8 cellular contexts compared by ENCODE assay signal in the genomic region with DNA sequence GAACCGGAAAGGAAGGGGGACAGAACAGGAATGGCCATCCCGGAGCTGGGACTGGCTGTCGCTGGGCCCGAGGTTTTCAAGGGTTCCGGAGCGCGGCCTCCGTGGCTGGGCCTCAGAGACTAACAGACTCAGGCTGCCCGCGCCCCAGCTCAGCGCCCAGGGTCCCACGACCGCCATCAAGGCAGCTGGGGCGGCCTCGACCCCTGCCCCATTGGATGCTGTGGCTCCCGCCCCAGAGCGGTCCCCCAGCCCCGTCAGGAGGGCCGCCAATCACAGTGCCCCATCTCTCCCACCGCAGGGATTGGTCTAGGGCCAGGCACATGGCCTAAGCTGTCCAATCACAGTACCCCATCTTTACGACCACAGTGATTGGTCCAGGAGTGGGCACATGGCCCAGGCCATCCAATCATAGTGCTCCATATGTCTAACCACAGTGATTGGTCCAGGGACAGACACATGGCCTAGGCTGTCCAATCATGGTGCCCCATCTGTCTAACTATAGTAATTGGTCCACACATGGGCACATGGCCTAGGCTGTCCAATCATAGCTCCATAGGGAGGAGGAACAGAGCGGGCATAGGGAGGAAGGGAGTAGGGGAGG.
A peak's percentile ranks its signal among the peaks of the same experiment; 100 is the strongest.
DNase-seq lines count a peak whose midpoint lies in the region; ATAC-seq and TF ChIP-seq lines count a peak whose summit lies in the region.

No MANE protein-coding gene starts in this region.

- H3K27me3 Mint-ChIP-seq in CD14-positive monocyte (ENCODE audit: low read depth in 3 of 3) (peaks cover 8 to 27% (median 9%) of the 10 kb centered on the region in 3 donors), chondrocyte (ENCODE audit: low read depth) (peaks cover 30% of the 10 kb centered on the region), MCF 10A (ENCODE audit: insufficient read depth, unreplicated experiment) (peaks cover 41% of the 10 kb centered on the region)

- H3K27ac Mint-ChIP-seq in CD14-positive monocyte = peak overlapping the region in 1 of 7 donors; percentile 63
- no peak overlapping the region for H3K27ac Mint-ChIP-seq in chondrocyte (ENCODE audit: unreplicated experiment)
- H3K27ac Mint-ChIP-seq in MCF 10A (ENCODE audit: low read depth, unreplicated experiment) = no peak overlapping the region

- DNase-seq in CD14-positive monocyte (ENCODE audit: low spot score) (peak; percentile 36), NCI-H1930 (lab: John Stamatoyannopoulos, UW) (peak; percentile 12 to 21), chondrocyte (ENCODE audit: low spot score) (peak; percentile 79), lung microvascular endothelial cell (ENCODE audit: low read depth in 2 of 2) (peak; percentile 26 to 58), MCF 10A (ENCODE audit: unreplicated experiment) (no peak)

- H3K4me3 Mint-ChIP-seq in CD14-positive monocyte = peak overlapping the region; percentile 24 to 27
- H3K4me3 Mint-ChIP-seq in chondrocyte (ENCODE audit: unreplicated experiment) = no peak overlapping the region
- H3K4me3 Mint-ChIP-seq in MCF 10A (ENCODE audit: unreplicated experiment) = no peak overlapping the region

- H3K4me1 Mint-ChIP-seq in CD14-positive monocyte = no peaks in the 10 kb centered on the region
- H3K4me1 Mint-ChIP-seq in chondrocyte (ENCODE audit: low read depth) = no peaks in the 10 kb centered on the region
- H3K4me1 Mint-ChIP-seq in MCF 10A (ENCODE audit: insufficient read depth, unreplicated experiment) = no peaks in the 10 kb centered on the region

- peaks cover 0 to 4% (median 0%) of the 10 kb centered on the region in 7 donors for H3K9me3 Mint-ChIP-seq in CD14-positive monocyte
- no peaks in the 10 kb centered on the region for H3K9me3 Mint-ChIP-seq in chondrocyte (ENCODE audit: low read depth)
- no peaks in the 10 kb centered on the region for H3K9me3 Mint-ChIP-seq in MCF 10A (ENCODE audit: unreplicated experiment)

- H3K36me3 Mint-ChIP-seq in CD14-positive monocyte (no peaks in the 10 kb centered on the region), chondrocyte (ENCODE audit: low read depth) (no peaks in the 10 kb centered on the region), MCF 10A (ENCODE audit: insufficient read depth, unreplicated experiment) (no peaks in the 10 kb centered on the region)

- ATAC-seq in GM21381 (IDR thresholded peaks at IDR 0.05; ENCODE audit: unreplicated experiment) (no peak), GM21786 (IDR thresholded peaks at IDR 0.05; ENCODE audit: unreplicated experiment) (no peak), HG03520 (IDR thresholded peaks at IDR 0.05; ENCODE audit: unreplicated experiment) (no peak)

- CTCF ChIA-PET in MCF 10A (lab: Yijun Ruan, JAX) = no interaction called here

- no peak for TF ChIP-seq CTCF in CD14-positive monocyte (IDR thresholded peaks at IDR 0.05)
- no peak for TF ChIP-seq CTCF in chondrocyte (IDR thresholded peaks at IDR 0.05)
- no peak for TF ChIP-seq CTCF in MCF 10A (IDR thresholded peaks at IDR 0.05; ENCODE audit: unreplicated experiment)

- no TSS peak for BruUV-seq in MCF 10A (replicated peaks; lab: Mats Ljungman, UMichigan)

- POLR2A ChIA-PET in MCF 10A (lab: Yijun Ruan, JAX) = no interaction called here

- intact Hi-C loops in CD14-positive monocyte (cut with micrococcal nuclease) (no loop called here), MCF 10A (cut with micrococcal nuclease) (no loop called here)

Comparison
In these comparisons a context has a peak if more than half of its experiments do, and no peak if none do; other contexts are left out.
1. H3K4me3 Mint-ChIP-seq: peak in CD14-positive monocyte (2 of 2); none in chondrocyte (single experiment) and MCF 10A (single experiment).